1 cellular context compared by ENCODE assay signal in genomic region chr3:170076715-170077238, GRCh38.
A peak's percentile ranks its signal among the peaks of the same experiment; 100 is the strongest.
TF ChIP-seq lines count a peak whose summit lies in the region.

No MANE protein-coding gene starts in this region.

TF ChIP-seq in K562, 482 proteins besides CTCF, POLR2A, EP300 and RAD21 (continued from another document):
- TF ChIP-seq TAL1 (IDR thresholded peaks at IDR 0.05) = peak; percentile 16; the same call in 1 of the 2 replicates
TF ChIP-seq in K562: peak in this region for 11.
